ENCODE assay signal across 16 cellular contexts in the genomic region with DNA sequence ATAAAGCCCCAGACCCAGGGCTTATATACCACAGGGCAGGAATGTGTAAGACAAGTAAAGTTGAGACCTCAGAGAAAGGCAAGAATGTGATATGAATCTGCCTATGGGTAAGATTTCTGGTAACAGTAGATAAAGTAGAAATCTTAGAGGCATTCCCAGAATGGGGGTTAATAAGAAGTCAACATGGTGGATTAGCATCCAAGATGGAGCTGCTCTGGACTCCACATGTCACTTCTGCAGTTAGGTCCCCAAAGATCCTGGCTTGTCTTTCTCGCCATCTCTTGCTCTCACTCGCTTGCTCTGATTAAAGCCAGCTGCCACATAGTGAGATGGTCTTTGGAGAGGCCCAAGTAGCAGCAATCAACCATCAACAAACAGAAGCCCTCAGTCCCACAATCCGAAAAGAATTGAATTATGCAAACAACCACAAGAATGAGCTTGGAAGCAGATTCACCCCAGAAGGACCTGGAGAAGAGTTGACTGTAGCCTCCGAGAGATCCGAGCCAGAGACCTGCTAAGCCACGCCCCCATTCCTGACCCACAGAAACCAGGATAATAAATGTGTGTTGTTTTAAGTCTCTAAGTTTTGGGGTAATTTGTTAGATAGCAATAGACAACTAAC. TPM values are rescaled to one million over a fixed set of nuclear protein-coding genes. Genes with fewer than 3 reads are reported as not detected.
DNase-seq lines count a peak whose midpoint lies in the region; ATAC-seq and TF ChIP-seq lines count a peak whose summit lies in the region.
"Had no signal": no experiment of that assay in that cellular context is flagged by ENCODE, and none has a peak within 500 bp of the region (broad histone marks: within the 10 kb centered on the region; RNA-seq: fewer than 3 reads in every experiment).

No MANE protein-coding gene starts in this region.

- H3K27me3 Mint-ChIP-seq in glutamatergic neuron (ENCODE audit: unreplicated experiment), result peaks cover 9% of the 10 kb centered on the region
- peaks cover 5% of the 10 kb centered on the region for H3K27me3 Mint-ChIP-seq in activated T-helper 2 cell treated with anti-CD3 and anti-CD28 coated beads, Interferon-gamma antibody, Interleukin-2, Interleukin-4, amounts not matched to agents 10 μg/mL and 5 μg/mL and 100 μg/mL, durations not matched to agents 14 hours and 24 hours and 36 hours (ENCODE audit: low read depth)

- no peaks in the 10 kb centered on the region for H3K9me3 ChIP-seq in right atrium auricular region
- no peaks in the 10 kb centered on the region for H3K9me3 ChIP-seq in right lobe of liver
- H3K9me3 ChIP-seq: HAP-1 had no signal

- no peaks in the 10 kb centered on the region for H3K27me3 ChIP-seq in right atrium auricular region
- no peaks in the 10 kb centered on the region for H3K27me3 ChIP-seq in right lobe of liver

- H3K9me3 Mint-ChIP-seq in glutamatergic neuron (ENCODE audit: unreplicated experiment), result no peaks in the 10 kb centered on the region
- H3K9me3 Mint-ChIP-seq in activated T-helper 2 cell treated with anti-CD3 and anti-CD28 coated beads, Interferon-gamma antibody, Interleukin-2, Interleukin-4, amounts not matched to agents 10 μg/mL and 5 μg/mL and 100 μg/mL, durations not matched to agents 14 hours and 24 hours and 36 hours, result no peaks in the 10 kb centered on the region
- H3K9me3 Mint-ChIP-seq: activated T-cell treated with anti-CD3 and anti-CD28 coated beads, Interleukin-2, amount 50 U/mL, for 4 hours; stimulated activated naive CD8-positive, alpha-beta T cell treated with anti-CD3 and anti-CD28 coated beads, Interleukin-15, Interleukin-2, amounts not matched to agents 100 ng/mL and 50 ng/mL, for 24 hours had no signal

- H3K27ac ChIP-seq in right atrium auricular region, result peak overlapping the region; percentile 66 to 72
- H3K27ac ChIP-seq in right lobe of liver, result peak overlapping the region; percentile 55 to 92 (median 78)
- H3K27ac ChIP-seq: 22Rv1 had no signal

- H3K36me3 ChIP-seq in right atrium auricular region (no peaks in the 10 kb centered on the region), right lobe of liver (no peaks in the 10 kb centered on the region)
- H3K36me3 ChIP-seq: HAP-1 had no signal

- H3K36me3 Mint-ChIP-seq in glutamatergic neuron (ENCODE audit: unreplicated experiment), result no peaks in the 10 kb centered on the region
- H3K36me3 Mint-ChIP-seq in activated T-helper 2 cell treated with anti-CD3 and anti-CD28 coated beads, Interferon-gamma antibody, Interleukin-2, Interleukin-4, amounts not matched to agents 10 μg/mL and 5 μg/mL and 100 μg/mL, durations not matched to agents 14 hours and 24 hours and 36 hours (ENCODE audit: low read depth), result no peaks in the 10 kb centered on the region

- DNase-seq in right atrium auricular region (ENCODE audit: low spot score), result no peak
- DNase-seq in cardiac septum (ENCODE audit: low spot score), result no peak
- peak; percentile 77 to 87 for DNase-seq in cardiac fibroblast (ENCODE audit: low read depth in 2 of 2)
- no peak for DNase-seq in right lobe of liver
- DNase-seq in glutamatergic neuron, result no peak
- DNase-seq in activated T-helper 2 cell treated with anti-CD3 and anti-CD28 coated beads, Interferon-gamma antibody, Interleukin-2, Interleukin-4, amounts not matched to agents 10 μg/mL and 5 μg/mL and 100 μg/mL, durations not matched to agents 14 hours and 24 hours and 36 hours (ENCODE audit: low spot score), result no peak
- DNase-seq: activated CD4-positive, CD25-positive, alpha-beta regulatory T cell treated with anti-CD3 and anti-CD28 coated beads, Interleukin-2, amount 50 U/mL, for 72 hours; activated T-cell treated with anti-CD3 and anti-CD28 coated beads, Interleukin-2, amount 50 U/mL, for 4 hours; DMS 273 treated with DMSO at 0.1 percent for 48 hours; stimulated activated CD4-positive, alpha-beta T cell treated with anti-CD3 and anti-CD28 coated beads, Interleukin-4, amount 100 ng/mL, for 1 hour had no signal

- ATAC-seq in right lobe of liver (no peak), HG02981 (IDR thresholded peaks at IDR 0.05; ENCODE audit: unreplicated experiment) (no peak), GM21576 (IDR thresholded peaks at IDR 0.05; ENCODE audit: unreplicated experiment) (no peak)

- peaks cover 6% of the 10 kb centered on the region for H3K4me1 Mint-ChIP-seq in glutamatergic neuron (ENCODE audit: low read depth, unreplicated experiment)
- peaks cover 22% of the 10 kb centered on the region for H3K4me1 Mint-ChIP-seq in activated T-helper 2 cell treated with anti-CD3 and anti-CD28 coated beads, Interferon-gamma antibody, Interleukin-2, Interleukin-4, amounts not matched to agents 10 μg/mL and 5 μg/mL and 100 μg/mL, durations not matched to agents 14 hours and 24 hours and 36 hours (ENCODE audit: low read depth)

- 71% methylated on average over 5 of the region's 6 CpGs for WGBS in right lobe of liver (ENCODE audit: insufficient coverage, low coverage, low lambda C conversion rate, missing lambda C conversion rate)

- H3K4me3 Mint-ChIP-seq in glutamatergic neuron (ENCODE audit: unreplicated experiment), result no peak overlapping the region
- H3K4me3 Mint-ChIP-seq in activated T-helper 2 cell treated with anti-CD3 and anti-CD28 coated beads, Interferon-gamma antibody, Interleukin-2, Interleukin-4, amounts not matched to agents 10 μg/mL and 5 μg/mL and 100 μg/mL, durations not matched to agents 14 hours and 24 hours and 36 hours (ENCODE audit: low read depth), result no peak overlapping the region
- H3K4me3 Mint-ChIP-seq: activated T-cell treated with anti-CD3 and anti-CD28 coated beads, Interleukin-2, amount 50 U/mL, for 4 hours; IgD-negative memory B cell; stimulated activated naive CD8-positive, alpha-beta T cell treated with anti-CD3 and anti-CD28 coated beads, Interleukin-15, Interleukin-2, amounts not matched to agents 100 ng/mL and 50 ng/mL, for 24 hours had no signal

- H3K4me1 ChIP-seq in right atrium auricular region (peaks cover 0 to 6% of the 10 kb centered on the region in 2 donors), right lobe of liver (peaks cover 0 to 45% (median 21%) of the 10 kb centered on the region in 4 donors)
- H3K4me1 ChIP-seq: HAP-1 had no signal

- H3K4me3 ChIP-seq in right atrium auricular region (no peak overlapping the region), cardiac fibroblast (replicated peaks in 1 of 2; ENCODE audit: low read depth in 2 of 2, low read length in 2 of 2) (no peak overlapping the region), right lobe of liver (no peak overlapping the region)
- H3K4me3 ChIP-seq: HAP-1 had no signal

- no peak overlapping the region for H3K27ac Mint-ChIP-seq in glutamatergic neuron (ENCODE audit: unreplicated experiment)
- H3K27ac Mint-ChIP-seq in activated T-helper 2 cell treated with anti-CD3 and anti-CD28 coated beads, Interferon-gamma antibody, Interleukin-2, Interleukin-4, amounts not matched to agents 10 μg/mL and 5 μg/mL and 100 μg/mL, durations not matched to agents 14 hours and 24 hours and 36 hours, result no peak overlapping the region

- TF ChIP-seq CTCF in right atrium auricular region (IDR thresholded peaks at IDR 0.05), result no peak
- no peak for TF ChIP-seq CTCF in cardiac fibroblast (IDR thresholded peaks at IDR 0.05; ENCODE audit: low read depth, low read length)
- no peak for TF ChIP-seq CTCF in right lobe of liver (IDR thresholded peaks at IDR 0.05)
- no peak for TF ChIP-seq CTCF in glutamatergic neuron (IDR thresholded peaks at IDR 0.05; ENCODE audit: partially characterized antibody, unreplicated experiment)

- no peak for TF ChIP-seq POLR2A in right lobe of liver (IDR thresholded peaks at IDR 0.05)

- intact Hi-C loops in cardiac septum (cut with DNase I) (no loop called here), right lobe of liver (cut with DNase I) (no loop called here)
- intact Hi-C loops in activated T-helper 2 cell treated with anti-CD3 and anti-CD28 coated beads, Interferon-gamma antibody, Interleukin-2, Interleukin-4, amounts not matched to agents 10 μg/mL and 5 μg/mL and 100 μg/mL, durations not matched to agents 14 hours and 24 hours and 36 hours (cut with micrococcal nuclease), result loop anchor here (10.0 kb wide), 1 partner anchor 75 kb away; no protein-coding TSS in a partner anchor

RNA-seq across cellular contexts. Expression of a gene that starts 5.4 kb away (rescaled TPM):
- total RNA-seq in right atrium auricular region, result not detected
- not detected for total RNA-seq in cardiac septum
- total RNA-seq in right lobe of liver, result not detected
- total RNA-seq in glutamatergic neuron (ENCODE audit: unreplicated experiment), result not detected
- not detected in 2 replicates for total RNA-seq in activated T-helper 2 cell treated with anti-CD3 and anti-CD28 coated beads, Interferon-gamma antibody, Interleukin-2, Interleukin-4, amounts not matched to agents 10 μg/mL and 5 μg/mL and 100 μg/mL, durations not matched to agents 14 hours and 24 hours and 36 hours
- total RNA-seq: activated T-cell treated with anti-CD3 and anti-CD28 coated beads, Interleukin-2, amount 50 U/mL, for 4 hours had no signal

RNA-seq across cellular contexts. Expression of a gene that starts 11.5 kb away (rescaled TPM):
- total RNA-seq in right atrium auricular region, result 1 to 10 TPM; 8.6 to 9.3 TPM
- 12.1 TPM for total RNA-seq in cardiac septum
- 100 to 1,000 TPM; 265 to 457 (median 317) TPM for total RNA-seq in right lobe of liver
- 47.4 TPM for total RNA-seq in glutamatergic neuron (ENCODE audit: unreplicated experiment)
- 15.4 and 18.0 TPM in 2 replicates for total RNA-seq in activated T-helper 2 cell treated with anti-CD3 and anti-CD28 coated beads, Interferon-gamma antibody, Interleukin-2, Interleukin-4, amounts not matched to agents 10 μg/mL and 5 μg/mL and 100 μg/mL, durations not matched to agents 14 hours and 24 hours and 36 hours

RNA-seq across cellular contexts. Expression of a gene that starts 53.2 kb away (rescaled TPM):
- under 1 TPM; 0.44 to 0.59 TPM for total RNA-seq in right atrium auricular region
- total RNA-seq in cardiac septum, result 2.2 TPM
- 10 to 100 TPM in 4 of 6 experiments, 1 to 10 TPM in 2; 1.8 to 35.3 (median 14.2) TPM for total RNA-seq in right lobe of liver
- total RNA-seq in glutamatergic neuron (ENCODE audit: unreplicated experiment), result 0.37 TPM
- not detected in 2 replicates for total RNA-seq in activated T-helper 2 cell treated with anti-CD3 and anti-CD28 coated beads, Interferon-gamma antibody, Interleukin-2, Interleukin-4, amounts not matched to agents 10 μg/mL and 5 μg/mL and 100 μg/mL, durations not matched to agents 14 hours and 24 hours and 36 hours

Comparison
In these comparisons a context has a peak if more than half of its experiments do, and no peak if none do; other contexts are left out.
1. DNase-seq: peak in cardiac fibroblast (2 of 2); none in right atrium auricular region (single experiment), cardiac septum (single experiment), right lobe of liver (0 of 3), glutamatergic neuron (single experiment) and activated T-helper 2 cell treated with anti-CD3 and anti-CD28 coated beads, Interferon-gamma antibody, Interleukin-2, Interleukin-4, amounts not matched to agents 10 μg/mL and 5 μg/mL and 100 μg/mL, durations not matched to agents 14 hours and 24 hours and 36 hours (single experiment).